ENCODE assay signal across 1 cellular context in the genomic region with DNA sequence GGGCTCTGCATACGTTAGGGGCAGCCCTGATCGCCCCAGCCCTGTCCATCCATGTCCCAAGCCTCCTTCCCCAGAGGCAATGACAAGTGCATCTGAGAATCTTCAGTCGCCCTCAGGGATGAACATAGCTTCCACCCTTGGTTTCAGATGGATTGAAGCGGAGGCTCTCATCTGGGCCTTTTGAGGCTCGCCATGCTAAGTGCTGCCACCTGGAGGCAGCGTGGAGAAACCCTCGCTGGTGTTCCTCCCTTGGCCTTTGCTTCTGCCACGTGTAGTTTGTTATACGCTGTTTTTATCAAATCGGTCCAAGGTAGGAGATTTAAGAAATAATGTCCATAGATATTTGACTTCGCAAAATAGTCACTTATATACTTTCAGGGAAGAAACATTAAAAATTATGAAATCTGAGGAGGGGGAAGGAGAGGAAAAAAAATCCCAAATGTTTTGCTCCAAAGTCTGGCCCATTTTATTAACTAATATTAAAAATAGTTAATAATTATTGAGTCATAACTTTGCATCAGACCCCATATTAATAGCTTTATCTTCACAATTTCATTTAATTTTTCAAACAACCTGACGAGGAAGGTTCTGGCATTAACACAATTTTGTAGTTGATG.
TF ChIP-seq lines count a peak whose summit lies in the region.

No MANE protein-coding gene starts in this region.

TF ChIP-seq in K562, 482 proteins besides CTCF, POLR2A, EP300 and RAD21 (continued from another document and continues in another):
- TF ChIP-seq, protein P1, sequence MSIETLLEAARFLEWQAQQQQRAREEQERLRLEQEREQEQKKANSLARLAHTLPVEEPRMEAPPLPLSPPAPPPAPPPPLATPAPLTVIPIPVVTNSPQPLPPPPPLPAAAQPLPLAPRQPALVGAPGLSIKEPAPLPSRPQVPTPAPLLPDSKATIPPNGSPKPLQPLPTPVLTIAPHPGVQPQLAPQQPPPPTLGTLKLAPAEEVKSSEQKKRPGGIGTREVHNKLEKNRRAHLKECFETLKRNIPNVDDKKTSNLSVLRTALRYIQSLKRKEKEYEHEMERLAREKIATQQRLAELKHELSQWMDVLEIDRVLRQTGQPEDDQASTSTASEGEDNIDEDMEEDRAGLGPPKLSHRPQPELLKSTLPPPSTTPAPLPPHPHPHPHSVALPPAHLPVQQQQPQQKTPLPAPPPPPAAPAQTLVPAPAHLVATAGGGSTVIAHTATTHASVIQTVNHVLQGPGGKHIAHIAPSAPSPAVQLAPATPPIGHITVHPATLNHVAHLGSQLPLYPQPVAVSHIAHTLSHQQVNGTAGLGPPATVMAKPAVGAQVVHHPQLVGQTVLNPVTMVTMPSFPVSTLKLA (conservative IDR thresholded peaks at IDR 0.05): peak; percentile 71 to 81
- 0 out of 2 replicates have a peak, but pooled peaks have one; percentile 53 for TF ChIP-seq CTBP1 (IDR thresholded peaks at IDR 0.05; ENCODE audit: borderline replicate concordance)
- peak; percentile 48; the same call in 1 of the 2 replicates for TF ChIP-seq CREB3L1 (IDR thresholded peaks at IDR 0.05; ENCODE audit: borderline replicate concordance, low read depth)
- no peak for TF ChIP-seq NR2C2 (CRISPR knock-in tag; IDR thresholded peaks at IDR 0.05)
- TF ChIP-seq NR2C2 (tag; IDR thresholded peaks at IDR 0.05): no peak
- TF ChIP-seq GTF2B (IDR thresholded peaks at IDR 0.05; ENCODE audit: extremely low read depth, insufficient read length): no peak
- TF ChIP-seq, protein P2, sequence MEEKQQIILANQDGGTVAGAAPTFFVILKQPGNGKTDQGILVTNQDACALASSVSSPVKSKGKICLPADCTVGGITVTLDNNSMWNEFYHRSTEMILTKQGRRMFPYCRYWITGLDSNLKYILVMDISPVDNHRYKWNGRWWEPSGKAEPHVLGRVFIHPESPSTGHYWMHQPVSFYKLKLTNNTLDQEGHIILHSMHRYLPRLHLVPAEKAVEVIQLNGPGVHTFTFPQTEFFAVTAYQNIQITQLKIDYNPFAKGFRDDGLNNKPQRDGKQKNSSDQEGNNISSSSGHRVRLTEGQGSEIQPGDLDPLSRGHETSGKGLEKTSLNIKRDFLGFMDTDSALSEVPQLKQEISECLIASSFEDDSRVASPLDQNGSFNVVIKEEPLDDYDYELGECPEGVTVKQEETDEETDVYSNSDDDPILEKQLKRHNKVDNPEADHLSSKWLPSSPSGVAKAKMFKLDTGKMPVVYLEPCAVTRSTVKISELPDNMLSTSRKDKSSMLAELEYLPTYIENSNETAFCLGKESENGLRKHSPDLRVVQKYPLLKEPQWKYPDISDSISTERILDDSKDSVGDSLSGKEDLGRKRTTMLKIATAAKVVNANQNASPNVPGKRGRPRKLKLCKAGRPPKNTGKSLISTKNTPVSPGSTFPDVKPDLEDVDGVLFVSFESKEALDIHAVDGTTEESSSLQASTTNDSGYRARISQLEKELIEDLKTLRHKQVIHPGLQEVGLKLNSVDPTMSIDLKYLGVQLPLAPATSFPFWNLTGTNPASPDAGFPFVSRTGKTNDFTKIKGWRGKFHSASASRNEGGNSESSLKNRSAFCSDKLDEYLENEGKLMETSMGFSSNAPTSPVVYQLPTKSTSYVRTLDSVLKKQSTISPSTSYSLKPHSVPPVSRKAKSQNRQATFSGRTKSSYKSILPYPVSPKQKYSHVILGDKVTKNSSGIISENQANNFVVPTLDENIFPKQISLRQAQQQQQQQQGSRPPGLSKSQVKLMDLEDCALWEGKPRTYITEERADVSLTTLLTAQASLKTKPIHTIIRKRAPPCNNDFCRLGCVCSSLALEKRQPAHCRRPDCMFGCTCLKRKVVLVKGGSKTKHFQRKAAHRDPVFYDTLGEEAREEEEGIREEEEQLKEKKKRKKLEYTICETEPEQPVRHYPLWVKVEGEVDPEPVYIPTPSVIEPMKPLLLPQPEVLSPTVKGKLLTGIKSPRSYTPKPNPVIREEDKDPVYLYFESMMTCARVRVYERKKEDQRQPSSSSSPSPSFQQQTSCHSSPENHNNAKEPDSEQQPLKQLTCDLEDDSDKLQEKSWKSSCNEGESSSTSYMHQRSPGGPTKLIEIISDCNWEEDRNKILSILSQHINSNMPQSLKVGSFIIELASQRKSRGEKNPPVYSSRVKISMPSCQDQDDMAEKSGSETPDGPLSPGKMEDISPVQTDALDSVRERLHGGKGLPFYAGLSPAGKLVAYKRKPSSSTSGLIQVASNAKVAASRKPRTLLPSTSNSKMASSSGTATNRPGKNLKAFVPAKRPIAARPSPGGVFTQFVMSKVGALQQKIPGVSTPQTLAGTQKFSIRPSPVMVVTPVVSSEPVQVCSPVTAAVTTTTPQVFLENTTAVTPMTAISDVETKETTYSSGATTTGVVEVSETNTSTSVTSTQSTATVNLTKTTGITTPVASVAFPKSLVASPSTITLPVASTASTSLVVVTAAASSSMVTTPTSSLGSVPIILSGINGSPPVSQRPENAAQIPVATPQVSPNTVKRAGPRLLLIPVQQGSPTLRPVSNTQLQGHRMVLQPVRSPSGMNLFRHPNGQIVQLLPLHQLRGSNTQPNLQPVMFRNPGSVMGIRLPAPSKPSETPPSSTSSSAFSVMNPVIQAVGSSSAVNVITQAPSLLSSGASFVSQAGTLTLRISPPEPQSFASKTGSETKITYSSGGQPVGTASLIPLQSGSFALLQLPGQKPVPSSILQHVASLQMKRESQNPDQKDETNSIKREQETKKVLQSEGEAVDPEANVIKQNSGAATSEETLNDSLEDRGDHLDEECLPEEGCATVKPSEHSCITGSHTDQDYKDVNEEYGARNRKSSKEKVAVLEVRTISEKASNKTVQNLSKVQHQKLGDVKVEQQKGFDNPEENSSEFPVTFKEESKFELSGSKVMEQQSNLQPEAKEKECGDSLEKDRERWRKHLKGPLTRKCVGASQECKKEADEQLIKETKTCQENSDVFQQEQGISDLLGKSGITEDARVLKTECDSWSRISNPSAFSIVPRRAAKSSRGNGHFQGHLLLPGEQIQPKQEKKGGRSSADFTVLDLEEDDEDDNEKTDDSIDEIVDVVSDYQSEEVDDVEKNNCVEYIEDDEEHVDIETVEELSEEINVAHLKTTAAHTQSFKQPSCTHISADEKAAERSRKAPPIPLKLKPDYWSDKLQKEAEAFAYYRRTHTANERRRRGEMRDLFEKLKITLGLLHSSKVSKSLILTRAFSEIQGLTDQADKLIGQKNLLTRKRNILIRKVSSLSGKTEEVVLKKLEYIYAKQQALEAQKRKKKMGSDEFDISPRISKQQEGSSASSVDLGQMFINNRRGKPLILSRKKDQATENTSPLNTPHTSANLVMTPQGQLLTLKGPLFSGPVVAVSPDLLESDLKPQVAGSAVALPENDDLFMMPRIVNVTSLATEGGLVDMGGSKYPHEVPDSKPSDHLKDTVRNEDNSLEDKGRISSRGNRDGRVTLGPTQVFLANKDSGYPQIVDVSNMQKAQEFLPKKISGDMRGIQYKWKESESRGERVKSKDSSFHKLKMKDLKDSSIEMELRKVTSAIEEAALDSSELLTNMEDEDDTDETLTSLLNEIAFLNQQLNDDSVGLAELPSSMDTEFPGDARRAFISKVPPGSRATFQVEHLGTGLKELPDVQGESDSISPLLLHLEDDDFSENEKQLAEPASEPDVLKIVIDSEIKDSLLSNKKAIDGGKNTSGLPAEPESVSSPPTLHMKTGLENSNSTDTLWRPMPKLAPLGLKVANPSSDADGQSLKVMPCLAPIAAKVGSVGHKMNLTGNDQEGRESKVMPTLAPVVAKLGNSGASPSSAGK (IDR thresholded peaks at IDR 0.05): peak; percentile 12; the same call in 1 of the 2 replicates
- TF ChIP-seq NFXL1 (CRISPR knock-in tag; IDR thresholded peaks at IDR 0.05): no peak
- TF ChIP-seq, protein P3, sequence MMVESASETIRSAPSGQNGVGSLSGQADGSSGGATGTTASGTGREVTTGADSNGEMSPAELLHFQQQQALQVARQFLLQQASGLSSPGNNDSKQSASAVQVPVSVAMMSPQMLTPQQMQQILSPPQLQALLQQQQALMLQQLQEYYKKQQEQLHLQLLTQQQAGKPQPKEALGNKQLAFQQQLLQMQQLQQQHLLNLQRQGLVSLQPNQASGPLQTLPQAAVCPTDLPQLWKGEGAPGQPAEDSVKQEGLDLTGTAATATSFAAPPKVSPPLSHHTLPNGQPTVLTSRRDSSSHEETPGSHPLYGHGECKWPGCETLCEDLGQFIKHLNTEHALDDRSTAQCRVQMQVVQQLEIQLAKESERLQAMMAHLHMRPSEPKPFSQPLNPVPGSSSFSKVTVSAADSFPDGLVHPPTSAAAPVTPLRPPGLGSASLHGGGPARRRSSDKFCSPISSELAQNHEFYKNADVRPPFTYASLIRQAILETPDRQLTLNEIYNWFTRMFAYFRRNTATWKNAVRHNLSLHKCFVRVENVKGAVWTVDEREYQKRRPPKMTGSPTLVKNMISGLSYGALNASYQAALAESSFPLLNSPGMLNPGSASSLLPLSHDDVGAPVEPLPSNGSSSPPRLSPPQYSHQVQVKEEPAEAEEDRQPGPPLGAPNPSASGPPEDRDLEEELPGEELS (CRISPR knock-in tag; IDR thresholded peaks at IDR 0.05; ENCODE audit: borderline replicate concordance): no peak
- no peak for TF ChIP-seq PRMT5 (CRISPR knock-in tag; IDR thresholded peaks at IDR 0.05)
- peak; percentile 48 for TF ChIP-seq CTCFL (IDR thresholded peaks at IDR 0.05; ENCODE audit: borderline replicate concordance, insufficient read depth, low read depth, low read length, poor library complexity, severe bottlenecking)
- peak; percentile 82 for TF ChIP-seq SMC3 (conservative IDR thresholded peaks at IDR 0.05; ENCODE audit: insufficient read depth, low read depth, low read length)
- 0 out of 2 replicates have a peak, but pooled peaks have one; percentile 16 for TF ChIP-seq E2F3 (CRISPR knock-in tag; IDR thresholded peaks at IDR 0.05)
- TF ChIP-seq, protein P4, sequence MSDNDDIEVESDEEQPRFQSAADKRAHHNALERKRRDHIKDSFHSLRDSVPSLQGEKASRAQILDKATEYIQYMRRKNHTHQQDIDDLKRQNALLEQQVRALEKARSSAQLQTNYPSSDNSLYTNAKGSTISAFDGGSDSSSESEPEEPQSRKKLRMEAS (CRISPR knock-in tag; IDR thresholded peaks at IDR 0.05): peak; percentile 31; the same call in 1 of the 2 replicates
- TF ChIP-seq SPI1 (IDR thresholded peaks at IDR 0.05; ENCODE audit: borderline replicate concordance, low read depth, low read length): peak; percentile 45; the same call in 1 of the 2 replicates
- peak; percentile 48 for TF ChIP-seq L3MBTL2 (IDR thresholded peaks at IDR 0.05)
- TF ChIP-seq ZNF175 (CRISPR knock-in tag; IDR thresholded peaks at IDR 0.05; ENCODE audit: low read depth): no peak
- TF ChIP-seq CBX3 (IDR thresholded peaks at IDR 0.05; ENCODE audit: borderline replicate concordance in 1 of 2, low read length in 2 of 2): 0 out of 3 replicates have a peak, but pooled peaks of 1 of the 2 experiments have one; percentile 39
- TF ChIP-seq E2F6 (IDR thresholded peaks at IDR 0.05; ENCODE audit: borderline replicate concordance in 1 of 2, extremely low read depth in 1 of 2, insufficient read depth in 1 of 2, insufficient read length in 1 of 2, low read depth in 1 of 2, low read length in 1 of 2, poor library complexity in 1 of 2, severe bottlenecking in 1 of 2): peak in 1 of 2 experiments; percentile 31
- no peak for TF ChIP-seq NCOA1 (IDR thresholded peaks at IDR 0.05; ENCODE audit: low read depth)
- 0 out of 2 replicates have a peak, but pooled peaks have one; percentile 30 for TF ChIP-seq RB1 (IDR thresholded peaks at IDR 0.05; ENCODE audit: low read depth)
- TF ChIP-seq DEAF1 (CRISPR knock-in tag; IDR thresholded peaks at IDR 0.05): peak; percentile 59
- TF ChIP-seq DACH1 (IDR thresholded peaks at IDR 0.05; ENCODE audit: partially characterized antibody): peak; percentile 38
